Comparison of ENCODE assay signal across 9 cellular contexts in the genomic region with DNA sequence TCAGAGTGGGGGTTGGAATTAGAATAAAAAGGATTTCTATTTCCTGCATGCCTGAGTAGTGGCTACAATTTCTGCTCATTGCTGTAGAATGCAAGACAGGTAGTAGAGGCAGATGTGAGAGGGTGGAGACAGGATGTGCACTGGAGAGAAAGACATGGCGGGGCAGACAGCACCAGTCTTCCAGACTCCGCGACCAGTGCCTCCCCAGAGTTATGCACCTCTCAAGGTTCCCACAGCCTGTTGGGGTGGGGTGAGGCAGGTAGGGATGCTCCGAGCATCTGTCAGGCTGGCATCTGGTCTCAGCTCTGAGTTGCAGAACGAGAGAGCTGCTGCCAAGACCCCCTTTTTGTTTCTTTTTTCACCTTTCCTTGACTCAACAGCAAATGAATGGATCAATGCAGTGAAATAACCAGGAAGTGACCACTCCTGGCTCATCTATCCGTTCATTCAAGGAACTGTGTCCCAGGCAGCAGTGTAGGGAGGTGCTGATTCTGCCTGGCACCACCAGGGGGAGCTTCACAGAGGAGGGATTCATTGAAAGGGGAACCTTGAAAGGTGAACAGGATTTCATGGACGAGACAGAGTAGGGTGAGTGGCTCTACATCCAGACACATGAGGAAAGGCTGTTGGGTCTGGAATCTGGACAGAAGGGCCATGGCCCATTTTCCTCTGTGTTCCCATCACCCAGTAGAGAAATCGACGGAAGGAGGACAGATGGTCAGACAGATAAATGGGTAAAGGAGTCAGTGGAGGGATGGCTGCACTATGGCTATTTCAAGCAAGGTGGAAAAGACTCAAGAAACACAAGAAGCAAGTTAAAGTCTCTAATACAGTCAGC. TPM values are rescaled to one million over a fixed set of nuclear protein-coding genes. Genes with fewer than 3 reads are reported as not detected.
DNase-seq lines count a peak whose midpoint lies in the region; ATAC-seq and TF ChIP-seq lines count a peak whose summit lies in the region.
"Had no signal": no experiment of that assay in that cellular context is flagged by ENCODE, and none has a peak within 500 bp of the region (broad histone marks: within the 10 kb centered on the region; RNA-seq: fewer than 3 reads in every experiment).

No MANE protein-coding gene starts in this region.

- CTCF ChIA-PET in WTC11 (lab: Charles Lee): interaction anchor here (0.5 to 2.9 kb wide), 38 partner anchors 8 to 268 kb away, joined by 3 to 22 read pairs (median 5); partner anchors contain the start of genes ERCC6 and SLC18A3

- peak; percentile 70 for DNase-seq in EH (ENCODE audit: low read depth)
- DNase-seq in NCI-H1048 (lab: John Stamatoyannopoulos, UW): peak; percentile 44
- DNase-seq in WTC11 (ENCODE audit: low spot score): peak; percentile 83
- peak; percentile 26 to 29 for DNase-seq in central memory CD8-positive, alpha-beta T cell (ENCODE audit: low spot score in 2 of 2)
- DNase-seq in left colon: peak in 1 of 2 donors; percentile 57
- peak; percentile 41 to 53 for DNase-seq in stimulated activated CD4-positive, alpha-beta T cell treated with anti-CD3 and anti-CD28 coated beads, Interleukin-4, amount 100 ng/mL, for 48 hours (ENCODE audit: low read depth in 2 of 2)

- peak; percentile 77 for ATAC-seq in GM21825 (IDR thresholded peaks at IDR 0.05; ENCODE audit: unreplicated experiment)
- ATAC-seq in WTC11: peak; percentile 85
- ATAC-seq in central memory CD8-positive, alpha-beta T cell (replicated peaks; ENCODE audit: extremely low read depth, poor library complexity, severe bottlenecking): peak; percentile 52
- ATAC-seq in left colon: peak; percentile 85
- no peak for ATAC-seq in HG03457 (IDR thresholded peaks at IDR 0.05; ENCODE audit: unreplicated experiment)

- POLR2A ChIA-PET in WTC11 (lab: Charles Lee): no interaction called here

- intact Hi-C loops in left colon (cut with DNase I, micrococcal nuclease): no loop called here

- no peaks in the 10 kb centered on the region for H3K36me3 Mint-ChIP-seq in WTC11
- no peaks in the 10 kb centered on the region for H3K36me3 Mint-ChIP-seq in central memory CD8-positive, alpha-beta T cell (ENCODE audit: insufficient read depth)
- H3K36me3 Mint-ChIP-seq: activated naive CD8-positive, alpha-beta T cell had no signal

- no peak overlapping the region for H3K4me3 Mint-ChIP-seq in WTC11
- no peak overlapping the region for H3K4me3 Mint-ChIP-seq in central memory CD8-positive, alpha-beta T cell
- H3K4me3 Mint-ChIP-seq: activated naive CD8-positive, alpha-beta T cell had no signal

- H3K27ac Mint-ChIP-seq in WTC11: no peak overlapping the region
- H3K27ac Mint-ChIP-seq in central memory CD8-positive, alpha-beta T cell (ENCODE audit: low read depth): no peak overlapping the region
- H3K27ac Mint-ChIP-seq: activated naive CD8-positive, alpha-beta T cell had no signal

- peaks cover 14% of the 10 kb centered on the region; the same call in 1 of the 2 replicates for H3K9me3 Mint-ChIP-seq in WTC11
- no peaks in the 10 kb centered on the region for H3K9me3 Mint-ChIP-seq in central memory CD8-positive, alpha-beta T cell

- H3K4me1 Mint-ChIP-seq in WTC11: peaks cover 12% of the 10 kb centered on the region
- H3K4me1 Mint-ChIP-seq in central memory CD8-positive, alpha-beta T cell: peaks cover 8% of the 10 kb centered on the region

- H3K27me3 Mint-ChIP-seq in WTC11 (ENCODE audit: low read depth): no peaks in the 10 kb centered on the region; the same call in none of the 2 replicates
- H3K27me3 Mint-ChIP-seq in central memory CD8-positive, alpha-beta T cell: peaks cover 47% of the 10 kb centered on the region

- peak; percentile 75 for TF ChIP-seq CTCF in WTC11 (IDR thresholded peaks at IDR 0.05)

TF ChIP-seq in WTC11, 78 proteins besides CTCF, POLR2A, EP300 and RAD21:
- no peak for TF ChIP-seq ZNF532 (CRISPR knock-in tag; IDR thresholded peaks at IDR 0.05; ENCODE audit: borderline replicate concordance)

RNA-seq across cellular contexts. Expression of gene SLC18A3, which starts 17.2 kb away (rescaled TPM):
- 0.07 to 0.13 TPM (median 0.09 TPM) in 3 replicates for total RNA-seq in WTC11 (2021)
- total RNA-seq in left colon: under 1 TPM; 0.12 to 0.14 TPM

RNA-seq across cellular contexts. Expression of gene CHAT, which starts 20.9 kb away (rescaled TPM):
- total RNA-seq in WTC11 (2021): not detected in 3 replicates
- under 1 TPM; 0.59 to 0.82 TPM for total RNA-seq in left colon

RNA-seq across cellular contexts. Expression of gene ERCC6, which starts 54.0 kb away (rescaled TPM):
- 10.9 to 14.5 TPM (median 14.3 TPM) in 3 replicates for total RNA-seq in WTC11 (2021)
- total RNA-seq in left colon: 10 to 100 TPM; 16.4 to 24.5 TPM
